8 cellular contexts compared by ENCODE assay signal in the genomic region with DNA sequence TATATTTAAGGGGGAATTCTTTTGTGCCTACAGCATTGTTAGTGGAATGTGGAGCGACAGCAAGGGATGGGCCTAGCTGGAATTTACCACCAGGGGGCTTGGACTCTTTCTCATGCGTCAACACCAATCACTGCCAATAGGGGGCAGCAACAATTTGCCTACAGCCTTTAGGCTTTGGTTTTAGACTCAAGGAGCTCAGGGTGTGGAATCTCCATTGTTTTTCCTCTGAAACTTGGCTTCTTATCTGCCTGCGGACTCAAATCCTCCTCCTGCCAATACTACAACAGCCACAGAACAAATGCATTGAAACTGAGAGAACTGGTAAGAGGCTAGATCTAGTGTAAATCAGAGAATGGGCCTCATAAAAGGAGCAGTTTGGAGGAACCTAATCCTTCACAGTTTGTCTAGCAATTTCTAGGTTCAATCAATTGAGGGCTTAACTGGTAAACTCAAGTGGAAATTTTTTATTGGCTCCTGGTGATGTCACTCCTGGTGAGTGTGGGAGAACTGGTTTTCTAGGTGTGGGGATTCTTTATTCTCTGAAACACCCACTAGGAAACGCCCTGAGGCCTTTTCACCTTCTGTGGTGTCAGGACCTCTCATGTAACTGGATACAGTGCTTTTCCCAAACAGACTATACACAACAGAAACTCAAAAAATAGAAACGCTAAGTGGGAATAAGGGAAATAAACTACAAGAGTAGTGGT. TPM values are rescaled to one million over a fixed set of nuclear protein-coding genes. Genes with fewer than 3 reads are reported as not detected.
DNase-seq lines count a peak whose midpoint lies in the region; ATAC-seq and TF ChIP-seq lines count a peak whose summit lies in the region.

No MANE protein-coding gene starts in this region.

- CTCF ChIA-PET in Panc1 (lab: Charles Lee): interaction anchor here (0.6 to 1.0 kb wide), 4 partner anchors 32 to 699 kb away, joined by 3 read pairs; no protein-coding TSS in a partner anchor

- H3K27me3 ChIP-seq in KMS-11 (ENCODE audit: insufficient read depth, low read depth) (no peaks in the 10 kb centered on the region), Panc1 (ENCODE audit: control insufficient read depth, insufficient read depth, low read length) (no peaks in the 10 kb centered on the region), neural cell (ENCODE audit: insufficient read depth, low read depth, low read length) (no peaks in the 10 kb centered on the region), tibial artery (no peaks in the 10 kb centered on the region)

- H3K27ac ChIP-seq in KMS-11 (peak overlapping the region; percentile 66), Panc1 (ENCODE audit: low read length) (peak overlapping the region; percentile 80; the same call in 1 of the 2 replicates), neural cell (ENCODE audit: low read length) (no peak overlapping the region), tibial artery (peak overlapping the region in 1 of 2 donors; percentile 39)

- TF ChIP-seq CTCF in GM12865 (IDR thresholded peaks at IDR 0.05; ENCODE audit: insufficient read depth, low read depth, low read length, missing control alignments): peak; percentile 95
- peak; percentile 92 for TF ChIP-seq CTCF in KMS-11 (conservative IDR thresholded peaks at IDR 0.05; ENCODE audit: low read depth, low read length)
- peak; percentile 85 for TF ChIP-seq CTCF in Panc1 (IDR thresholded peaks at IDR 0.05)
- peak; percentile 100 for TF ChIP-seq CTCF in fibroblast of the aortic adventitia (IDR thresholded peaks at IDR 0.05; ENCODE audit: insufficient read depth, low read length)
- peak; percentile 58 for TF ChIP-seq CTCF in neural cell (IDR thresholded peaks at IDR 0.05; ENCODE audit: poor library complexity, severe bottlenecking)
- TF ChIP-seq CTCF in tibial artery (IDR thresholded peaks at IDR 0.05): peak; percentile 62 to 74

- H4K20me1 ChIP-seq in KMS-11 (ENCODE audit: insufficient read depth): no peaks in the 10 kb centered on the region
- H4K20me1 ChIP-seq in neural cell (ENCODE audit: insufficient read depth): no peaks in the 10 kb centered on the region

- H3K4me1 Mint-ChIP-seq in activated T-helper 1 cell treated with anti-CD3 and anti-CD28 coated beads, Interleukin-12 subunit alpha, Interleukin-12 subunit beta, Interleukin-2, Interleukin-4 antibody, amounts not matched to agents 30 ng/mL and 10 ng/mL and 1 ng/mL, durations not matched to agents 14 hours and 24 hours and 36 hours (ENCODE audit: low read depth): peaks cover 60% of the 10 kb centered on the region

- H3K4me3 ChIP-seq in GM12865 (ENCODE audit: low read depth, low read length): peak overlapping the region; percentile 21
- no peak overlapping the region for H3K4me3 ChIP-seq in KMS-11 (IDR thresholded peaks at IDR 0.05; ENCODE audit: insufficient read depth, low read depth, low read length)
- no peak overlapping the region for H3K4me3 ChIP-seq in Panc1 (ENCODE audit: low read depth in 2 of 2, low read length in 2 of 2)
- H3K4me3 ChIP-seq in fibroblast of the aortic adventitia (ENCODE audit: low read depth, low read length): no peak overlapping the region
- H3K4me3 ChIP-seq in neural cell (ENCODE audit: low read length): no peak overlapping the region
- no peak overlapping the region for H3K4me3 ChIP-seq in tibial artery

- in situ Hi-C loops in Panc1 (cut with HindIII; ENCODE audit: low pct_unique_long_range_greater_than_20kb, low sequenced_read_pairs): no loop called here

- no TSS peak for BruUV-seq in Panc1 (replicated peaks; lab: Mats Ljungman, UMichigan)

- TF ChIP-seq EP300 in neural cell (conservative IDR thresholded peaks at IDR 0.05; ENCODE audit: poor library complexity, severe bottlenecking): no peak

- no peaks in the 10 kb centered on the region for H3K9me2 ChIP-seq in neural cell (ENCODE audit: insufficient read depth, low read length)

- no peaks in the 10 kb centered on the region for H3F3A ChIP-seq in neural cell (ENCODE audit: insufficient read depth, low read length, poor library complexity, severe bottlenecking)

- H3K4me3 Mint-ChIP-seq in activated T-helper 1 cell treated with anti-CD3 and anti-CD28 coated beads, Interleukin-12 subunit alpha, Interleukin-12 subunit beta, Interleukin-2, Interleukin-4 antibody, amounts not matched to agents 30 ng/mL and 10 ng/mL and 1 ng/mL, durations not matched to agents 14 hours and 24 hours and 36 hours: peak overlapping the region; percentile 49

- peak overlapping the region; percentile 54 for H3K4me2 ChIP-seq in KMS-11
- H3K4me2 ChIP-seq in neural cell (ENCODE audit: low read length): no peak overlapping the region

- H3K79me2 ChIP-seq in KMS-11 (ENCODE audit: insufficient read depth, low read depth) (no peaks in the 10 kb centered on the region), neural cell (replicated peaks; ENCODE audit: insufficient read depth, low read length) (no peaks in the 10 kb centered on the region)

- H3K36me3 ChIP-seq in KMS-11 (ENCODE audit: insufficient read depth) (no peaks in the 10 kb centered on the region), Panc1 (ENCODE audit: control insufficient read depth, insufficient read depth, low read length) (no peaks in the 10 kb centered on the region), neural cell (ENCODE audit: insufficient read depth, low read length) (no peaks in the 10 kb centered on the region), tibial artery (no peaks in the 10 kb centered on the region)

- H3K27me3 Mint-ChIP-seq in activated T-helper 1 cell treated with anti-CD3 and anti-CD28 coated beads, Interleukin-12 subunit alpha, Interleukin-12 subunit beta, Interleukin-2, Interleukin-4 antibody, amounts not matched to agents 30 ng/mL and 10 ng/mL and 1 ng/mL, durations not matched to agents 14 hours and 24 hours and 36 hours (ENCODE audit: insufficient read depth): no peaks in the 10 kb centered on the region

- H3K9ac ChIP-seq in KMS-11 (no peak overlapping the region; the same call in 1 of the 2 replicates), neural cell (ENCODE audit: low read length) (no peak overlapping the region)

- H3K4me1 ChIP-seq in KMS-11 (ENCODE audit: low read depth, poor library complexity, severe bottlenecking) (peaks cover 45% of the 10 kb centered on the region), Panc1 (ENCODE audit: control insufficient read depth, insufficient read depth, low read length) (peaks cover 3% of the 10 kb centered on the region), tibial artery (peaks cover 0 to 12% (median 0%) of the 10 kb centered on the region in 4 donors)

- peak; percentile 72 for ATAC-seq in Panc1

- peak; percentile 37 for TF ChIP-seq RAD21 in neural cell (conservative IDR thresholded peaks at IDR 0.05)

- peak overlapping the region; percentile 95 for H3K27ac Mint-ChIP-seq in activated T-helper 1 cell treated with anti-CD3 and anti-CD28 coated beads, Interleukin-12 subunit alpha, Interleukin-12 subunit beta, Interleukin-2, Interleukin-4 antibody, amounts not matched to agents 30 ng/mL and 10 ng/mL and 1 ng/mL, durations not matched to agents 14 hours and 24 hours and 36 hours

- H2AFZ ChIP-seq in KMS-11 (ENCODE audit: low read depth) (peak overlapping the region; percentile 81; the same call in 1 of the 2 replicates), neural cell (ENCODE audit: low read depth, low read length) (no peak overlapping the region)

- no peaks in the 10 kb centered on the region for H3K36me3 Mint-ChIP-seq in activated T-helper 1 cell treated with anti-CD3 and anti-CD28 coated beads, Interleukin-12 subunit alpha, Interleukin-12 subunit beta, Interleukin-2, Interleukin-4 antibody, amounts not matched to agents 30 ng/mL and 10 ng/mL and 1 ng/mL, durations not matched to agents 14 hours and 24 hours and 36 hours (ENCODE audit: low read depth)

- H3K9me3 Mint-ChIP-seq in activated T-helper 1 cell treated with anti-CD3 and anti-CD28 coated beads, Interleukin-12 subunit alpha, Interleukin-12 subunit beta, Interleukin-2, Interleukin-4 antibody, amounts not matched to agents 30 ng/mL and 10 ng/mL and 1 ng/mL, durations not matched to agents 14 hours and 24 hours and 36 hours: no peaks in the 10 kb centered on the region

- intact Hi-C loops in Panc1 (cut with micrococcal nuclease; ENCODE audit: unreplicated experiment) (no loop called here), tibial artery (cut with DNase I; ENCODE audit: low total_unique reads) (loop anchor here (10.0 kb wide), 1 partner anchor 698 kb away; no protein-coding TSS in a partner anchor)
- intact Hi-C loops in activated T-helper 1 cell treated with anti-CD3 and anti-CD28 coated beads, Interleukin-12 subunit alpha, Interleukin-12 subunit beta, Interleukin-2, Interleukin-4 antibody, amounts not matched to agents 30 ng/mL and 10 ng/mL and 1 ng/mL, durations not matched to agents 14 hours and 24 hours and 36 hours (cut with micrococcal nuclease): loop anchor here (1.0 to 5.0 kb wide), 8 partner anchors 56 to 541 kb away; no protein-coding TSS in a partner anchor

- POLR2A ChIA-PET in Panc1 (lab: Charles Lee): no interaction called here

- peak; percentile 82 for DNase-seq in GM12865 (ENCODE audit: low read depth)
- peak; percentile 65 for DNase-seq in Panc1 (ENCODE audit: low read depth, low spot score)
- DNase-seq in activated T-helper 1 cell treated with anti-CD3 and anti-CD28 coated beads, Interleukin-12 subunit alpha, Interleukin-12 subunit beta, Interleukin-2, Interleukin-4 antibody, amounts not matched to agents 30 ng/mL and 10 ng/mL and 1 ng/mL, durations not matched to agents 14 hours and 24 hours and 36 hours (ENCODE audit: low spot score): peak; percentile 65
- peak; percentile 97 for DNase-seq in fibroblast of the aortic adventitia (ENCODE audit: low read depth)
- peak; percentile 54 to 76 for DNase-seq in tibial artery
- no peak for DNase-seq in occipital lobe (lab: John Stamatoyannopoulos, UW)

- H3K9me3 ChIP-seq in Panc1 (ENCODE audit: control insufficient read depth, insufficient read depth, low read depth, low read length) (no peaks in the 10 kb centered on the region), neural cell (ENCODE audit: low read length) (no peaks in the 10 kb centered on the region), tibial artery (no peaks in the 10 kb centered on the region)

RNA-seq across cellular contexts. Expression of a gene that starts 27.9 kb away (rescaled TPM):
- total RNA-seq in Panc1 (2021; ENCODE audit: unreplicated experiment): 2,928 TPM
- polyA plus RNA-seq in Panc1 (2012; ENCODE audit: insufficient read length): 5,442 TPM
- total RNA-seq in activated T-helper 1 cell treated with anti-CD3 and anti-CD28 coated beads, Interleukin-12 subunit alpha, Interleukin-12 subunit beta, Interleukin-2, Interleukin-4 antibody, amounts not matched to agents 30 ng/mL and 10 ng/mL and 1 ng/mL, durations not matched to agents 14 hours and 24 hours and 36 hours: 6,544 and 6,612 TPM in 2 replicates
- 5,524 and 12,062 TPM in 2 replicates for total RNA-seq in fibroblast of the aortic adventitia (ENCODE audit: low replicate concordance)
- polyA plus RNA-seq in neural cell: 8,177 and 11,381 TPM in 2 replicates
- polyA minus RNA-seq in neural cell: 1,249 and 1,481 TPM in 2 replicates
- 4,817 TPM for total RNA-seq in occipital lobe

RNA-seq across cellular contexts. Expression of a gene that starts 40.6 kb away (rescaled TPM):
- not detected for total RNA-seq in Panc1 (2021; ENCODE audit: unreplicated experiment)
- not detected for polyA plus RNA-seq in Panc1 (2012; ENCODE audit: insufficient read length)
- not detected in 2 replicates for total RNA-seq in activated T-helper 1 cell treated with anti-CD3 and anti-CD28 coated beads, Interleukin-12 subunit alpha, Interleukin-12 subunit beta, Interleukin-2, Interleukin-4 antibody, amounts not matched to agents 30 ng/mL and 10 ng/mL and 1 ng/mL, durations not matched to agents 14 hours and 24 hours and 36 hours
- total RNA-seq in fibroblast of the aortic adventitia (ENCODE audit: low replicate concordance): not detected in 2 replicates
- polyA plus RNA-seq in neural cell: not detected in 2 replicates
- not detected in 2 replicates for polyA minus RNA-seq in neural cell
- 0.47 TPM for total RNA-seq in occipital lobe
